In the genomic region with DNA sequence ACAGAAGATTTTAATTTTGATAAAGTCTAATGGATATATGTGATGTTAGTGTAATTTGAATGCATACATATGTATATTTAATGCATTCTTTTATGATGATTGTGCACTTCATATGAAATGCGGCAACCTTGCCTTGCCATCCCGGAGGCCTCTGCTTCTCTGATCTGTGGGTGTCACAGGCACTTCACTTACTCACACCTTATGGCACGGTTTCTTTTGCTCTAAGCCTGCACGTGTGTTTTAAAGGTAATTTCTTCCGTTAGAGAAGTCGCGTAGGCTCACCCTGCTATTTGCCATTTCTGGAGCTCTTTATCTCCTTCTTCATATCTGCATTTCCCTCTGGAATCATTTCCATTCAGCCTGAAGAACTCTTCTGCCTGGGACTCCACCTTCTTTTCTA, we compare ENCODE assay signal across 11 cellular contexts.
DNase-seq lines count a peak whose midpoint lies in the region; ATAC-seq, FAIRE-seq and TF ChIP-seq lines count a peak whose summit lies in the region.
"Had no signal": no experiment of that assay in that cellular context is flagged by ENCODE, and none has a peak within 500 bp of the region (broad histone marks: within the 10 kb centered on the region; RNA-seq: fewer than 3 reads in every experiment).

No MANE protein-coding gene starts in this region.

- no peaks in the 10 kb centered on the region for H3K9me3 Mint-ChIP-seq in CD4-positive, alpha-beta memory T cell
- H3K9me3 Mint-ChIP-seq in activated CD4-positive, alpha-beta memory T cell treated with anti-CD3 and anti-CD28 coated beads, Interleukin-2, amount 10 ng/mL, durations not matched to agents 7 days and 5 days = no peaks in the 10 kb centered on the region

- H3K9me3 ChIP-seq in A549 (no peaks in the 10 kb centered on the region), mesenchymal stem cell (ENCODE audit: control insufficient read depth, low read length) (no peaks in the 10 kb centered on the region)
- no peaks in the 10 kb centered on the region for H3K9me3 ChIP-seq in CD4-positive, alpha-beta memory T cell (ENCODE audit: control insufficient read depth in 1 of 2, low read length in 2 of 2)

- peak overlapping the region in 7 of 8 donors; percentile 46 to 82 (median 74) for H3K4me3 Mint-ChIP-seq in CD4-positive, alpha-beta memory T cell
- peak overlapping the region; percentile 62 for H3K4me3 Mint-ChIP-seq in activated CD4-positive, alpha-beta memory T cell treated with anti-CD3 and anti-CD28 coated beads, Interleukin-2, amount 10 ng/mL, durations not matched to agents 7 days and 5 days

- H2BK12ac ChIP-seq in mesenchymal stem cell (ENCODE audit: low read length in 2 of 2) = no peak overlapping the region

- H2BK5ac ChIP-seq in mesenchymal stem cell (ENCODE audit: low read depth, low read length, poor library complexity, severe bottlenecking) = no peak overlapping the region

- no peak for TF ChIP-seq EP300 in A549 (IDR thresholded peaks at IDR 0.05)

- no peak overlapping the region for H4K8ac ChIP-seq in mesenchymal stem cell (ENCODE audit: low read length)

- H3K27ac Mint-ChIP-seq in CD4-positive, alpha-beta memory T cell = peak overlapping the region in 6 of 7 donors; percentile 86 to 92 (median 88)
- H3K27ac Mint-ChIP-seq in activated CD4-positive, alpha-beta memory T cell treated with anti-CD3 and anti-CD28 coated beads, Interleukin-2, amount 10 ng/mL, durations not matched to agents 7 days and 5 days = peak overlapping the region; percentile 59

- peaks cover 13 to 27% (median 21%) of the 10 kb centered on the region in 4 donors for H3K4me1 Mint-ChIP-seq in CD4-positive, alpha-beta memory T cell
- peaks cover 17% of the 10 kb centered on the region for H3K4me1 Mint-ChIP-seq in activated CD4-positive, alpha-beta memory T cell treated with anti-CD3 and anti-CD28 coated beads, Interleukin-2, amount 10 ng/mL, durations not matched to agents 7 days and 5 days

- no peak for TF ChIP-seq RAD21 in A549 (conservative IDR thresholded peaks at IDR 0.05 in 1 of 2, IDR thresholded peaks at IDR 0.05 in 1 of 2)

- H2AK5ac ChIP-seq in mesenchymal stem cell (ENCODE audit: low read length, severe bottlenecking) = no peak overlapping the region

- CTCF ChIA-PET in A549 (lab: Yijun Ruan, JAX) = interaction anchor here (1.1 to 3.8 kb wide), 5 partner anchors 10 to 15 kb away, joined by 3 to 15 read pairs (median 3); no protein-coding TSS in a partner anchor
- CTCF ChIA-PET in CD4-positive, alpha-beta memory T cell (lab: Charles Lee; ENCODE audit: partially characterized antibody) = no interaction called here
- CTCF ChIA-PET in activated CD4-positive, alpha-beta memory T cell treated with anti-CD3 and anti-CD28 coated beads, Interleukin-2, amount 10 ng/mL, durations not matched to agents 7 days and 5 days (lab: Charles Lee) = interaction anchor here (1.2 to 1.5 kb wide), 2 partner anchors 16 kb away, joined by 3 to 6 read pairs; no protein-coding TSS in a partner anchor
- CTCF ChIA-PET in RWPE1 (lab: Yijun Ruan, JAX) = no interaction called here

- peaks cover 10 to 12% of the 10 kb centered on the region in 2 donors for H3K36me3 Mint-ChIP-seq in CD4-positive, alpha-beta memory T cell
- H3K36me3 Mint-ChIP-seq in activated CD4-positive, alpha-beta memory T cell treated with anti-CD3 and anti-CD28 coated beads, Interleukin-2, amount 10 ng/mL, durations not matched to agents 7 days and 5 days (ENCODE audit: low read depth) = peaks cover 2% of the 10 kb centered on the region

- no peaks in the 10 kb centered on the region for H3K27me3 Mint-ChIP-seq in CD4-positive, alpha-beta memory T cell
- H3K27me3 Mint-ChIP-seq in activated CD4-positive, alpha-beta memory T cell treated with anti-CD3 and anti-CD28 coated beads, Interleukin-2, amount 10 ng/mL, durations not matched to agents 7 days and 5 days = peaks cover 3% of the 10 kb centered on the region

- H2BK15ac ChIP-seq in mesenchymal stem cell (ENCODE audit: low read depth, poor library complexity, severe bottlenecking) = no peak overlapping the region

- H3K4me2 ChIP-seq in A549 = no peak overlapping the region
- no peak overlapping the region for H3K4me2 ChIP-seq in mesenchymal stem cell (ENCODE audit: low read length, poor library complexity, severe bottlenecking)

- no peak overlapping the region for H3K14ac ChIP-seq in mesenchymal stem cell (ENCODE audit: low read length in 2 of 2)

- H2AFZ ChIP-seq in mesenchymal stem cell (ENCODE audit: low read depth, low read length) = no peak overlapping the region
- H2AFZ ChIP-seq: parathyroid adenoma had no signal

- POLR2A ChIA-PET in A549 (lab: Yijun Ruan, JAX) = no interaction called here
- POLR2A ChIA-PET in CD4-positive, alpha-beta memory T cell (lab: Charles Lee; ENCODE audit: partially characterized antibody) = interaction anchor here (0.9 to 1.3 kb wide), 3 partner anchors 12 to 19 kb away, joined by 3 to 9 read pairs (median 3); no protein-coding TSS in a partner anchor
- POLR2A ChIA-PET in activated CD4-positive, alpha-beta memory T cell treated with anti-CD3 and anti-CD28 coated beads, Interleukin-2, amount 10 ng/mL, durations not matched to agents 7 days and 5 days (lab: Charles Lee) = interaction anchor here (1.1 kb wide), 1 partner anchor 9 kb away, joined by 3 read pairs; no protein-coding TSS in a partner anchor
- POLR2A ChIA-PET in RWPE1 (lab: Yijun Ruan, JAX; ENCODE audit: low non-redundant PET) = no interaction called here

- H2BK120ac ChIP-seq in mesenchymal stem cell (ENCODE audit: low read depth, low read length) = no peak overlapping the region

- H3K27me3 ChIP-seq in CD4-positive, alpha-beta memory T cell (ENCODE audit: insufficient read depth, low read length) = no peaks in the 10 kb centered on the region
- peaks cover 3 to 13% of the 10 kb centered on the region in 2 experiments for H3K27me3 ChIP-seq in mesenchymal stem cell (ENCODE audit: control insufficient read depth in 1 of 2, insufficient read depth in 1 of 2, low read length in 2 of 2)

- no peaks in the 10 kb centered on the region for H3K36me3 ChIP-seq in CD4-positive, alpha-beta memory T cell (ENCODE audit: insufficient read depth, low read length)
- H3K36me3 ChIP-seq in mesenchymal stem cell (ENCODE audit: control insufficient read depth in 1 of 2, insufficient read depth in 2 of 2, low read depth in 1 of 2, low read length in 2 of 2) = no peaks in the 10 kb centered on the region
- H3K36me3 ChIP-seq: brain microvascular endothelial cell had no signal

- DNase-seq in A549 (ENCODE audit: low read depth in 1 of 2, low spot score in 1 of 2) (no peak), mesenchymal stem cell (peak; percentile 20), RWPE1 (ENCODE audit: low spot score) (no peak), NCI-H446 (lab: John Stamatoyannopoulos, UW) (no peak), GM19240 (ENCODE audit: insufficient read length, low spot score) (no peak)
- no peak for DNase-seq in CD4-positive, alpha-beta memory T cell
- no peak for DNase-seq in activated CD4-positive, alpha-beta memory T cell treated with anti-CD3 and anti-CD28 coated beads, Interleukin-2, amount 10 ng/mL, durations not matched to agents 7 days and 5 days

- H3K27ac ChIP-seq in A549 (no peak overlapping the region), mesenchymal stem cell (ENCODE audit: low read length, poor library complexity, severe bottlenecking) (no peak overlapping the region), RWPE1 (no peak overlapping the region)
- H3K27ac ChIP-seq in CD4-positive, alpha-beta memory T cell (ENCODE audit: low read depth, low read length) = no peak overlapping the region
- H3K27ac ChIP-seq: parathyroid adenoma had no signal

- no peak overlapping the region for H3K4ac ChIP-seq in mesenchymal stem cell (ENCODE audit: low read depth in 1 of 2, low read length in 2 of 2)

- no peak overlapping the region for H3K4me3 ChIP-seq in A549
- no peak overlapping the region for H3K4me3 ChIP-seq in CD4-positive, alpha-beta memory T cell (ENCODE audit: low read length in 2 of 2)
- no peak overlapping the region for H3K4me3 ChIP-seq in mesenchymal stem cell (ENCODE audit: insufficient read depth in 1 of 2, low read depth in 1 of 2, low read length in 2 of 2)

- no peak for TF ChIP-seq POLR2A in A549 (IDR thresholded peaks at IDR 0.05; ENCODE audit: low read length)

- 85% methylated on average over 7 of the region's 7 CpGs for WGBS in A549 (ENCODE audit: missing lambda C conversion rate)
- WGBS in mesenchymal stem cell = 69% methylated on average over 7 of the region's 7 CpGs

- H3K4me1 ChIP-seq in A549 = no peaks in the 10 kb centered on the region
- peaks cover 18% of the 10 kb centered on the region for H3K4me1 ChIP-seq in CD4-positive, alpha-beta memory T cell (ENCODE audit: insufficient read depth, low read length)
- H3K4me1 ChIP-seq in mesenchymal stem cell (ENCODE audit: control insufficient read depth, insufficient read depth, low read depth, low read length) = peaks cover 14% of the 10 kb centered on the region
- H3K4me1 ChIP-seq: parathyroid adenoma had no signal

- no peak overlapping the region for H3K23ac ChIP-seq in mesenchymal stem cell (ENCODE audit: low read length in 2 of 2)

- FAIRE-seq in A549 (lab: Jason Lieb, UNC) = no peak
- FAIRE-seq: endothelial cell of umbilical vein had no signal

- no peaks in the 10 kb centered on the region for H3K79me1 ChIP-seq in mesenchymal stem cell (replicated peaks; ENCODE audit: low read length, poor library complexity, severe bottlenecking)

- intact Hi-C loops in CD4-positive, alpha-beta memory T cell (cut with micrococcal nuclease) = loop anchor here (5.0 kb wide), 1 partner anchor 66 kb away; no protein-coding TSS in a partner anchor

- no peak overlapping the region for H3K9ac ChIP-seq in mesenchymal stem cell (ENCODE audit: low read length)
- H3K9ac ChIP-seq: parathyroid adenoma had no signal

- H4K91ac ChIP-seq in mesenchymal stem cell (ENCODE audit: low read length) = no peak overlapping the region

- TF ChIP-seq CTCF in A549 (IDR thresholded peaks at IDR 0.05) (no peak), RWPE1 (conservative IDR thresholded peaks at IDR 0.05; ENCODE audit: low read depth) (no peak)

- peak overlapping the region; percentile 23 to 80 for H3K18ac ChIP-seq in mesenchymal stem cell (ENCODE audit: low read depth in 1 of 2, low read length in 2 of 2)

- ATAC-seq in A549 = no peak
- ATAC-seq in GM21786 (IDR thresholded peaks at IDR 0.05; ENCODE audit: unreplicated experiment) = no peak

TF ChIP-seq in A549, 52 proteins besides CTCF, POLR2A, EP300 and RAD21:
- no peak for TF ChIP-seq MAX (IDR thresholded peaks at IDR 0.05)
- TF ChIP-seq MAFK (IDR thresholded peaks at IDR 0.05; ENCODE audit: partially characterized antibody) = peak; percentile 8
TF ChIP-seq in A549: peak in this region for 1.

Comparison
In these comparisons a context has a peak if more than half of its experiments do, and no peak if none do; other contexts are left out.
1. CTCF ChIA-PET loops: an anchor here in A549 (1.1 to 3.8 kb wide) and activated CD4-positive, alpha-beta memory T cell treated with anti-CD3 and anti-CD28 coated beads, Interleukin-2, amount 10 ng/mL, durations not matched to agents 7 days and 5 days (1.2 to 1.5 kb wide); none called in CD4-positive, alpha-beta memory T cell and RWPE1.
2. POLR2A ChIA-PET loops: an anchor here in CD4-positive, alpha-beta memory T cell (0.9 to 1.3 kb wide) and activated CD4-positive, alpha-beta memory T cell treated with anti-CD3 and anti-CD28 coated beads, Interleukin-2, amount 10 ng/mL, durations not matched to agents 7 days and 5 days (1.1 kb wide); none called in A549 and RWPE1.